ENCODE assay signal across 2 cellular contexts in the genomic region with DNA sequence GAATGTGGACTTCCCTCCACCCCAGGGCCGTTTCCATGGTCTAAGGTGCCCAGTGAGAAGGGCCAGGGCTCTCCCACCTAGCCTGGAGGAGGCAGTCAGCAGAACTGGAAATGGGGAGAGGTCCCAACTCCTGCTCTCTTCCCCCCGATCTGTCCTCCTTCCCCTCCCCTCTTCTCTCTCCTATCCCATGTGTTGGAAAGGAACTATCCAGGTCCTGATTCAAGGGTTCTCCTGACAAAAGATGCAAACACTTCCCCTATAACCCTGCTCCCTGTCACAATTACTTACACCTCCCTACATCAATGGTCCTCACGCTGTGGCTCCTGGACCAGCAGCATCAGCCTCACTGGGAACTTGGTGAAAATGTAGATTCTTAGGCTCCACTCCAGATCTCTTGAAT.
TF ChIP-seq lines count a peak whose summit lies in the region.

No MANE protein-coding gene starts in this region.

TF ChIP-seq in GM23338, 12 proteins besides CTCF, POLR2A, EP300 and RAD21:
- TF ChIP-seq REST (IDR thresholded peaks at IDR 0.05; ENCODE audit: unreplicated experiment) (peak; percentile 33), ZNF462 (CRISPR knock-in tag; IDR thresholded peaks at IDR 0.05) (no peak), ZNF331 (CRISPR knock-in tag; IDR thresholded peaks at IDR 0.05; ENCODE audit: low read depth) (no peak), ZNF114 (CRISPR knock-in tag; IDR thresholded peaks at IDR 0.05) (no peak)
TF ChIP-seq in GM23338: peak in this region for 1.

TF ChIP-seq in PFSK-1, 5 proteins besides CTCF, POLR2A, EP300 and RAD21:
- peak; percentile 14 to 75; a peak in 1 of 4 replicates for TF ChIP-seq REST (IDR thresholded peaks at IDR 0.05; ENCODE audit: insufficient read depth in 1 of 2, low read depth in 2 of 2, low read length in 2 of 2)
- TF ChIP-seq SIN3A (IDR thresholded peaks at IDR 0.05; ENCODE audit: borderline replicate concordance, insufficient read depth, low read length): no peak
- no peak for TF ChIP-seq TAF1 (IDR thresholded peaks at IDR 0.05; ENCODE audit: borderline replicate concordance, insufficient read depth, low read length)
- TF ChIP-seq POLR2AphosphoS5 (IDR thresholded peaks at IDR 0.05; ENCODE audit: low read depth, low read length): no peak
- no peak for TF ChIP-seq FOXP2 (optimal IDR thresholded peaks at IDR 0.05; ENCODE audit: borderline replicate concordance, extremely low read depth, extremely low read length, insufficient read depth)
TF ChIP-seq in PFSK-1: peak in this region for 1.
